Comparison of ENCODE assay signal across 9 cellular contexts in genomic region chr5:1004598-1005361, GRCh38. TPM values are rescaled to one million over a fixed set of nuclear protein-coding genes. Genes with fewer than 3 reads are reported as not detected.
DNase-seq lines count a peak whose midpoint lies in the region; ATAC-seq and TF ChIP-seq lines count a peak whose summit lies in the region.
"Had no signal": no experiment of that assay in that cellular context is flagged by ENCODE, and none has a peak within 500 bp of the region (broad histone marks: within the 10 kb centered on the region; RNA-seq: fewer than 3 reads in every experiment).

No MANE protein-coding gene starts in this region.

- POLR2A ChIA-PET in AG04450 (lab: Yijun Ruan, JAX) (no interaction called here), HEK293 (lab: Yijun Ruan, JAX) (interaction anchor here (0.5 to 0.9 kb wide), 2 partner anchors 8 to 113 kb away, joined by 3 read pairs; no protein-coding TSS in a partner anchor)

- H3K4me1 ChIP-seq in HEK293 (ENCODE audit: control insufficient read depth, insufficient read depth, low read length) (peaks cover 20% of the 10 kb centered on the region), spleen (peaks cover 8 to 54% (median 36%) of the 10 kb centered on the region in 6 donors)

- peaks cover 16% of the 10 kb centered on the region for H3K4me1 Mint-ChIP-seq in T-helper 17 cell
- H3K4me1 Mint-ChIP-seq in immature natural killer cell = peaks cover 0 to 11% of the 10 kb centered on the region in 2 donors

- H3K27me3 ChIP-seq in AG04450 (ENCODE audit: control insufficient read depth, insufficient read depth, low read length) (peaks cover 50% of the 10 kb centered on the region), spleen (replicated peaks in 1 of 7) (peaks cover 0 to 76% (median 42%) of the 10 kb centered on the region in 7 donors)

- ATAC-seq in T-helper 17 cell = peak; percentile 73
- no peak for ATAC-seq in GM21737 (IDR thresholded peaks at IDR 0.05; ENCODE audit: unreplicated experiment)
- no peak for ATAC-seq in HG02884 (IDR thresholded peaks at IDR 0.05; ENCODE audit: unreplicated experiment)

- intact Hi-C loops in spleen (cut with DNase I; ENCODE audit: low total_unique reads) = no loop called here

- H3K27me3 Mint-ChIP-seq in T-helper 17 cell = peaks cover 29% of the 10 kb centered on the region
- peaks cover 8 to 24% (median 17%) of the 10 kb centered on the region in 3 donors for H3K27me3 Mint-ChIP-seq in immature natural killer cell (ENCODE audit: low read depth in 3 of 3)

- TF ChIP-seq POLR2A in spleen (IDR thresholded peaks at IDR 0.05) = peak in 1 of 3 donors; percentile 10

- in situ Hi-C loops in T47D (cut with HindIII; ENCODE audit: low pct_unique_long_range_greater_than_20kb, low sequenced_read_pairs) = no loop called here

- TF ChIP-seq CTCF in AG04450 (IDR thresholded peaks at IDR 0.05; ENCODE audit: low read depth, low read length) (no peak), HEK293 (tag by site-specific recombination; IDR thresholded peaks at IDR 0.05) (peak; percentile 90), spleen (IDR thresholded peaks at IDR 0.05 in 8 of 11, conservative IDR thresholded peaks at IDR 0.05 in 3 of 11) (peak in 6 of 11 experiments; percentile 6 to 43 (median 31))

- H3K36me3 ChIP-seq in HEK293 (ENCODE audit: control insufficient read depth in 2 of 2, insufficient read depth in 1 of 2, low read length in 2 of 2) (no peaks in the 10 kb centered on the region), spleen (no peaks in the 10 kb centered on the region)

- DNase-seq in AG04450 (ENCODE audit: low read depth, low spot score) (no peak), T-helper 17 cell (peak; percentile 22 to 46 (median 40)), T47D (ENCODE audit: low read depth in 1 of 2, low spot score in 1 of 2) (peak; percentile 89 to 90), immature natural killer cell (peak; percentile 36 to 49 (median 45)), spleen (peak; percentile 86)

- H3K36me3 Mint-ChIP-seq in T-helper 17 cell (ENCODE audit: low read depth) (peaks cover 2% of the 10 kb centered on the region), immature natural killer cell (no peaks in the 10 kb centered on the region)

- no peaks in the 10 kb centered on the region for H3K9me3 Mint-ChIP-seq in immature natural killer cell

- CTCF ChIA-PET in AG04450 (lab: Charles Lee) = no interaction called here
- CTCF ChIA-PET in HEK293 (lab: Yijun Ruan, JAX) = interaction anchor here (0.6 to 2.4 kb wide), 13 partner anchors 8 to 665 kb away, joined by 3 to 22 read pairs (median 4); no protein-coding TSS in a partner anchor

- H3K27ac Mint-ChIP-seq in T-helper 17 cell = no peak overlapping the region
- H3K27ac Mint-ChIP-seq in immature natural killer cell = no peak overlapping the region

- H3K4me3 Mint-ChIP-seq in T-helper 17 cell (peak overlapping the region; percentile 86), immature natural killer cell (peak overlapping the region; percentile 58 to 74 (median 70))

- H3K27ac ChIP-seq in AG04450 (ENCODE audit: low read depth, low read length) = no peak overlapping the region
- peak overlapping the region; percentile 63; the same call in 1 of the 2 replicates for H3K27ac ChIP-seq in HEK293 (ENCODE audit: extremely low read depth, low read depth, low read length)
- peak overlapping the region in 7 of 8 donors; percentile 26 to 83 (median 75) for H3K27ac ChIP-seq in spleen

- WGBS in spleen, 5 donors = 0 to 4% (median 2%) methylated on average over 44 to 87 of the region's 87 CpGs

- H3K4me3 ChIP-seq in AG04450 (ENCODE audit: low read depth, low read length) (peak overlapping the region; percentile 7; the same call in 1 of the 2 replicates), HEK293 (ENCODE audit: low read depth, low read length) (peak overlapping the region; percentile 38), spleen (peak overlapping the region; percentile 17 to 69 (median 39))

- H3K9me3 ChIP-seq in AG04450 (ENCODE audit: control insufficient read depth, insufficient read depth, low read length) (peaks cover 8% of the 10 kb centered on the region; the same call in 1 of the 2 replicates), HEK293 (ENCODE audit: control insufficient read depth, insufficient read depth, low read depth, low read length) (no peaks in the 10 kb centered on the region), T-helper 17 cell (ENCODE audit: control insufficient read depth, low read length, poor library complexity, severe bottlenecking) (no peaks in the 10 kb centered on the region), spleen (no peaks in the 10 kb centered on the region)

TF ChIP-seq in HEK293, 187 proteins besides CTCF, POLR2A, EP300 and RAD21 (continues in another document):
- TF ChIP-seq ZBTB20 (tag by site-specific recombination; IDR thresholded peaks at IDR 0.05) (no peak), ZNF785 (tag by site-specific recombination; IDR thresholded peaks at IDR 0.05) (peak; percentile 58; the same call in 1 of the 2 replicates), IKZF3 (tag by site-specific recombination; IDR thresholded peaks at IDR 0.05) (peak; percentile 58; the same call in 1 of the 2 replicates), ZNF521 (tag by site-specific recombination; IDR thresholded peaks at IDR 0.05) (no peak), KLF10 (tag by site-specific recombination; IDR thresholded peaks at IDR 0.05) (peak; percentile 92), ZBTB26 (tag by site-specific recombination; optimal IDR thresholded peaks at IDR 0.05) (peak; percentile 93), ZNF76 (tag by site-specific recombination; IDR thresholded peaks at IDR 0.05; ENCODE audit: borderline replicate concordance, low read depth) (0 out of 2 replicates have a peak, but pooled peaks have one; percentile 14), ZNF677 (tag by site-specific recombination; IDR thresholded peaks at IDR 0.05) (peak; percentile 49; the same call in 1 of the 2 replicates), ZNF140 (tag by site-specific recombination; IDR thresholded peaks at IDR 0.05) (no peak), ZNF274 (IDR thresholded peaks at IDR 0.05; ENCODE audit: low read length) (no peak), ZNF274 (tag by site-specific recombination; IDR thresholded peaks at IDR 0.05; ENCODE audit: borderline replicate concordance) (no peak), ZNF664 (tag by site-specific recombination; IDR thresholded peaks at IDR 0.05) (no peak), ZNF18 (tag by site-specific recombination; IDR thresholded peaks at IDR 0.05) (no peak), ZIC2 (tag by site-specific recombination; IDR thresholded peaks at IDR 0.05) (0 out of 2 replicates have a peak, but pooled peaks have one; percentile 35), KLF17 (tag by site-specific recombination; IDR thresholded peaks at IDR 0.05) (no peak), ZSCAN30 (tag by site-specific recombination; IDR thresholded peaks at IDR 0.05) (peak; percentile 50; the same call in 1 of the 2 replicates), ZXDB (tag by site-specific recombination; IDR thresholded peaks at IDR 0.05) (no peak), ZNF280C (tag by site-specific recombination; IDR thresholded peaks at IDR 0.05) (no peak)

RNA-seq across cellular contexts. Expression of gene NKD2, which starts 3.8 kb away (rescaled TPM):
- polyA plus RNA-seq in AG04450 (2011; rRNA removed) (not detected in 2 replicates), immature natural killer cell (not detected), spleen (10 to 100 TPM in 1 of 3 donors, 1 to 10 TPM in 2; 5.9 to 16.4 (median 7.0) TPM)
- not detected in 2 replicates for polyA minus RNA-seq in AG04450 (2011; rRNA and poly(A)+ RNA removed)
- total RNA-seq in T-helper 17 cell (not detected), spleen (10 to 100 TPM in 6 of 7 donors, 1 to 10 TPM in 1; 1.4 to 52.3 (median 17.9) TPM)
- total RNA-seq: myocyte had no signal
